10 cellular contexts compared by ENCODE assay signal in the genomic region with DNA sequence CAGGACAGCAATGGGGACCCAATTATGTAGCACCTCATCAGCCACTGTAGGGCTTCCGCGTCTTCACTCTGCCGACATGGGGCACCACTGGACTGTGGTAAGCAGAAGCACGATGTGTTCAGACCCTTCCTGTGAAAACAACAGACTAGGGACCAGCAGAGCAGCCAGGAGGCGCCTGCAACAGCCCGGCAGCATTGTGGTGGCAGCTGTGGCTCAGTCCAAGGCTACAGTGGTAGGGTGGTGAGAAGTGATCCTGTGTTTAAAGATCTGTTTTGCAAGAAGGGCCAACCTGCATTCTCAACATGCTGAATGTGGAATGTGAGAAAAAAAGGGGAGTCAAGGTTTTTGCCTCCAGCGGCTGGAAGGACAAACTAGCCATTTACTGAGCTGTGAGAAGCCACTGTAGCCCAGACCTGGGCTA.
DNase-seq lines count a peak whose midpoint lies in the region; ATAC-seq and TF ChIP-seq lines count a peak whose summit lies in the region.
"Had no signal": no experiment of that assay in that cellular context is flagged by ENCODE, and none has a peak within 500 bp of the region (broad histone marks: within the 10 kb centered on the region; RNA-seq: fewer than 3 reads in every experiment).

No MANE protein-coding gene starts in this region.

- no peaks in the 10 kb centered on the region for H3K27me3 Mint-ChIP-seq in activated CD8-positive, alpha-beta T cell treated with anti-CD3 and anti-CD28 coated beads for 36 hours
- H3K27me3 Mint-ChIP-seq in activated CD8-positive, alpha-beta T cell treated with anti-CD3 and anti-CD28 coated beads, Interleukin-2, amount 10 ng/mL, durations not matched to agents 7 days and 5 days (ENCODE audit: low read depth), result peaks cover 4% of the 10 kb centered on the region
- peaks cover 3% of the 10 kb centered on the region for H3K27me3 Mint-ChIP-seq in activated CD8-positive, alpha-beta memory T cell treated with anti-CD3 and anti-CD28 coated beads, Interleukin-2, amount 10 ng/mL, durations not matched to agents 7 days and 5 days

- no peaks in the 10 kb centered on the region for H3K9me3 Mint-ChIP-seq in activated CD8-positive, alpha-beta T cell treated with anti-CD3 and anti-CD28 coated beads for 36 hours
- no peaks in the 10 kb centered on the region for H3K9me3 Mint-ChIP-seq in activated CD8-positive, alpha-beta T cell treated with anti-CD3 and anti-CD28 coated beads, Interleukin-2, amount 10 ng/mL, durations not matched to agents 7 days and 5 days (ENCODE audit: insufficient read depth)
- no peaks in the 10 kb centered on the region for H3K9me3 Mint-ChIP-seq in activated CD8-positive, alpha-beta memory T cell treated with anti-CD3 and anti-CD28 coated beads, Interleukin-2, amount 10 ng/mL, durations not matched to agents 7 days and 5 days (ENCODE audit: low read depth)

- no peak for TF ChIP-seq POLR2A in tibial nerve (IDR thresholded peaks at IDR 0.05)

- no peak for ATAC-seq in activated CD8-positive, alpha-beta T cell treated with anti-CD3 and anti-CD28 coated beads for 36 hours
- ATAC-seq in activated CD8-positive, alpha-beta T cell treated with anti-CD3 and anti-CD28 coated beads, Interleukin-2, amount 10 ng/mL, durations not matched to agents 7 days and 5 days, result no peak
- ATAC-seq in Panc1, result 0 out of 2 replicates have a peak, but pooled peaks have one; percentile 34
- ATAC-seq in activated CD8-positive, alpha-beta memory T cell treated with anti-CD3 and anti-CD28 coated beads, Interleukin-2, amount 10 ng/mL, durations not matched to agents 7 days and 5 days, result no peak
- ATAC-seq in GM18858 (IDR thresholded peaks at IDR 0.05; ENCODE audit: unreplicated experiment), result no peak
- ATAC-seq in GM21423 (IDR thresholded peaks at IDR 0.05; ENCODE audit: unreplicated experiment), result no peak

- CTCF ChIA-PET in activated CD8-positive, alpha-beta T cell treated with anti-CD3 and anti-CD28 coated beads for 36 hours (lab: Charles Lee), result interaction anchor here (0.9 kb wide), 1 partner anchor 9 kb away, joined by 5 read pairs; no protein-coding TSS in a partner anchor
- CTCF ChIA-PET in activated CD8-positive, alpha-beta T cell treated with anti-CD3 and anti-CD28 coated beads, Interleukin-2, amount 10 ng/mL, durations not matched to agents 7 days and 5 days (lab: Charles Lee), result no interaction called here
- CTCF ChIA-PET in Panc1 (lab: Charles Lee), result no interaction called here
- CTCF ChIA-PET in activated CD8-positive, alpha-beta memory T cell treated with anti-CD3 and anti-CD28 coated beads, Interleukin-2, amount 10 ng/mL, durations not matched to agents 7 days and 5 days (lab: Charles Lee), result no interaction called here

- H3K27ac ChIP-seq in Panc1 (ENCODE audit: low read length) (no peak overlapping the region), tibial nerve (peak overlapping the region in 2 of 4 donors; percentile 74 to 91)

- H3K36me3 ChIP-seq in Panc1 (ENCODE audit: control insufficient read depth, insufficient read depth, low read length) (no peaks in the 10 kb centered on the region), tibial nerve (no peaks in the 10 kb centered on the region)

- no TSS peak for BruUV-seq in Panc1 (replicated peaks; lab: Mats Ljungman, UMichigan)

- H3K4me3 ChIP-seq in Panc1 (ENCODE audit: low read depth in 2 of 2, low read length in 2 of 2) (no peak overlapping the region), tibial nerve (no peak overlapping the region)

- H3K9me3 ChIP-seq in Panc1 (ENCODE audit: control insufficient read depth, insufficient read depth, low read depth, low read length), result no peaks in the 10 kb centered on the region
- no peaks in the 10 kb centered on the region for H3K9me3 ChIP-seq in tibial nerve

- H3K27me3 ChIP-seq in Panc1 (ENCODE audit: control insufficient read depth, insufficient read depth, low read length) (no peaks in the 10 kb centered on the region; the same call in 1 of the 2 replicates), tibial nerve (no peaks in the 10 kb centered on the region)

- TF ChIP-seq EP300 in tibial nerve (IDR thresholded peaks at IDR 0.05), result no peak

- POLR2A ChIA-PET in activated CD8-positive, alpha-beta T cell treated with anti-CD3 and anti-CD28 coated beads for 36 hours (lab: Charles Lee), result no interaction called here
- POLR2A ChIA-PET in activated CD8-positive, alpha-beta T cell treated with anti-CD3 and anti-CD28 coated beads, Interleukin-2, amount 10 ng/mL, durations not matched to agents 7 days and 5 days (lab: Charles Lee), result no interaction called here
- POLR2A ChIA-PET in Panc1 (lab: Charles Lee), result no interaction called here

- no peak overlapping the region for H3K4me3 Mint-ChIP-seq in activated CD8-positive, alpha-beta T cell treated with anti-CD3 and anti-CD28 coated beads for 36 hours
- no peak overlapping the region for H3K4me3 Mint-ChIP-seq in activated CD8-positive, alpha-beta T cell treated with anti-CD3 and anti-CD28 coated beads, Interleukin-2, amount 10 ng/mL, durations not matched to agents 7 days and 5 days
- no peak overlapping the region for H3K4me3 Mint-ChIP-seq in activated CD8-positive, alpha-beta memory T cell treated with anti-CD3 and anti-CD28 coated beads, Interleukin-2, amount 10 ng/mL, durations not matched to agents 7 days and 5 days

- no peaks in the 10 kb centered on the region for H3K4me1 ChIP-seq in Panc1 (ENCODE audit: control insufficient read depth, insufficient read depth, low read length)
- peaks cover 0 to 94% (median 48%) of the 10 kb centered on the region in 4 donors for H3K4me1 ChIP-seq in tibial nerve

- H3K27ac Mint-ChIP-seq in activated CD8-positive, alpha-beta T cell treated with anti-CD3 and anti-CD28 coated beads for 36 hours, result no peak overlapping the region
- H3K27ac Mint-ChIP-seq in activated CD8-positive, alpha-beta T cell treated with anti-CD3 and anti-CD28 coated beads, Interleukin-2, amount 10 ng/mL, durations not matched to agents 7 days and 5 days, result no peak overlapping the region
- no peak overlapping the region for H3K27ac Mint-ChIP-seq in activated CD8-positive, alpha-beta memory T cell treated with anti-CD3 and anti-CD28 coated beads, Interleukin-2, amount 10 ng/mL, durations not matched to agents 7 days and 5 days

- H3K36me3 Mint-ChIP-seq in activated CD8-positive, alpha-beta T cell treated with anti-CD3 and anti-CD28 coated beads for 36 hours (ENCODE audit: low read depth), result no peaks in the 10 kb centered on the region
- H3K36me3 Mint-ChIP-seq in activated CD8-positive, alpha-beta T cell treated with anti-CD3 and anti-CD28 coated beads, Interleukin-2, amount 10 ng/mL, durations not matched to agents 7 days and 5 days (ENCODE audit: low read depth), result peaks cover 3% of the 10 kb centered on the region
- H3K36me3 Mint-ChIP-seq in activated CD8-positive, alpha-beta memory T cell treated with anti-CD3 and anti-CD28 coated beads, Interleukin-2, amount 10 ng/mL, durations not matched to agents 7 days and 5 days, result no peaks in the 10 kb centered on the region

- in situ Hi-C loops in Panc1 (cut with HindIII; ENCODE audit: low pct_unique_long_range_greater_than_20kb, low sequenced_read_pairs), result no loop called here

- intact Hi-C loops in activated CD8-positive, alpha-beta T cell treated with anti-CD3 and anti-CD28 coated beads for 36 hours (cut with micrococcal nuclease), result no loop called here
- intact Hi-C loops in Panc1 (cut with micrococcal nuclease; ENCODE audit: unreplicated experiment), result no loop called here

- TF ChIP-seq CTCF in activated CD8-positive, alpha-beta T cell treated with anti-CD3 and anti-CD28 coated beads for 36 hours (IDR thresholded peaks at IDR 0.05), result no peak
- no peak for TF ChIP-seq CTCF in Panc1 (IDR thresholded peaks at IDR 0.05)
- TF ChIP-seq CTCF in tibial nerve (IDR thresholded peaks at IDR 0.05), result peak in 3 of 5 experiments; percentile 4 to 33 (median 22)

- peak; percentile 14 for DNase-seq in activated CD8-positive, alpha-beta T cell treated with anti-CD3 and anti-CD28 coated beads for 36 hours
- no peak for DNase-seq in activated CD8-positive, alpha-beta T cell treated with anti-CD3 and anti-CD28 coated beads, Interleukin-2, amount 10 ng/mL, durations not matched to agents 7 days and 5 days
- DNase-seq in Panc1 (ENCODE audit: low read depth, low spot score) (no peak), inferior parietal cortex (ENCODE audit: extremely low spot score) (peak; percentile 38), tibial nerve (ENCODE audit: low spot score in 2 of 2) (no peak)
- no peak for DNase-seq in activated CD8-positive, alpha-beta memory T cell treated with anti-CD3 and anti-CD28 coated beads, Interleukin-2, amount 10 ng/mL, durations not matched to agents 7 days and 5 days
- DNase-seq: amniotic stem cell, NCI-H187 had no signal

- H3K4me1 Mint-ChIP-seq in activated CD8-positive, alpha-beta T cell treated with anti-CD3 and anti-CD28 coated beads for 36 hours (ENCODE audit: low read depth), result peaks cover 79% of the 10 kb centered on the region
- peaks cover 76% of the 10 kb centered on the region for H3K4me1 Mint-ChIP-seq in activated CD8-positive, alpha-beta T cell treated with anti-CD3 and anti-CD28 coated beads, Interleukin-2, amount 10 ng/mL, durations not matched to agents 7 days and 5 days (ENCODE audit: low read depth)
- H3K4me1 Mint-ChIP-seq in activated CD8-positive, alpha-beta memory T cell treated with anti-CD3 and anti-CD28 coated beads, Interleukin-2, amount 10 ng/mL, durations not matched to agents 7 days and 5 days, result peaks cover 53% of the 10 kb centered on the region

- whole genome bisulfite sequencing in tibial nerve, 2 donors, result 71 to 73% methylated on average over 7 of the region's 7 CpGs

Comparison
In these comparisons a context has a peak if more than half of its experiments do, and no peak if none do; other contexts are left out.
1. DNase-seq: peak in activated CD8-positive, alpha-beta T cell treated with anti-CD3 and anti-CD28 coated beads for 36 hours (single experiment) and inferior parietal cortex (single experiment); none in activated CD8-positive, alpha-beta T cell treated with anti-CD3 and anti-CD28 coated beads, Interleukin-2, amount 10 ng/mL, durations not matched to agents 7 days and 5 days (single experiment), Panc1 (single experiment), tibial nerve (0 of 2) and activated CD8-positive, alpha-beta memory T cell treated with anti-CD3 and anti-CD28 coated beads, Interleukin-2, amount 10 ng/mL, durations not matched to agents 7 days and 5 days (single experiment).
2. CTCF ChIP-seq: peak in tibial nerve (3 of 5); none in activated CD8-positive, alpha-beta T cell treated with anti-CD3 and anti-CD28 coated beads for 36 hours (single experiment) and Panc1 (single experiment).